26 cellular contexts compared by ENCODE assay signal in genomic region chr6:66533921-66534404, GRCh38.
"Had no signal": no experiment of that assay in that cellular context is flagged by ENCODE, and none has a peak within 500 bp of the region (broad histone marks: within the 10 kb centered on the region; RNA-seq: fewer than 3 reads in every experiment).

No MANE protein-coding gene starts in this region.

- H3K36me3 ChIP-seq: breast epithelium, stomach, suprapubic skin, tibial nerve had no signal

- DNase-seq: activated CD4-positive, alpha-beta T cell treated with anti-CD3 and anti-CD28 coated beads for 4 hours; activated CD4-positive, alpha-beta T cell treated with anti-CD3 and anti-CD28 coated beads, Interleukin-2, amount 50 U/mL, for 4 hours; activated naive CD4-positive, alpha-beta T cell; activated T-cell treated with anti-CD3 and anti-CD28 coated beads for 4 hours; activated T-cell treated with anti-CD3 and anti-CD28 coated beads, Interleukin-2, amount 50 U/mL, for 72 hours; central memory CD4-positive, alpha-beta T cell; foreskin fibroblast; head of caudate nucleus; hippocampal formation; immature natural killer cell; kidney; left colon; mammary epithelial cell; naive B cell; posterior cingulate gyrus; right cardiac atrium; stimulated activated CD4-positive, alpha-beta T cell treated with anti-CD3 and anti-CD28 coated beads, Interleukin-15, amount 100 ng/mL, for 24 hours; stimulated activated CD4-positive, alpha-beta T cell treated with anti-CD3 and anti-CD28 coated beads, Interleukin-2, amount 100 ng/mL, for 24 hours; stimulated activated naive B cell treated with anti-CD40 and anti-IgM and Interleukin-4, amounts not matched to agents 10 μg/mL and 1 μg/mL and 100 μg/mL, for 72 hours; stomach had no signal

- ATAC-seq: activated naive CD4-positive, alpha-beta T cell treated with anti-CD3 and anti-CD28 coated beads, Interleukin-2, amount 50 U/mL, for 72 hours; activated T-cell treated with anti-CD3 and anti-CD28 coated beads, Interleukin-2, amount 50 U/mL, for 72 hours; esophagus mucosa; left colon; right cardiac atrium; stimulated activated naive B cell treated with anti-CD40 and anti-IgM and Interleukin-4, amounts not matched to agents 10 μg/mL and 1 μg/mL and 100 μg/mL, for 72 hours had no signal

- H3K4me1 ChIP-seq: breast epithelium, stomach, suprapubic skin, tibial nerve had no signal

- H3K27me3 ChIP-seq: breast epithelium, stomach, suprapubic skin, tibial nerve had no signal

- H3K4me3 ChIP-seq: breast epithelium, stomach, suprapubic skin, tibial nerve had no signal

- H3K9me3 ChIP-seq: breast epithelium, stomach, suprapubic skin, tibial nerve had no signal

- H3K27ac ChIP-seq: breast epithelium, stomach, suprapubic skin, tibial nerve, VCaP had no signal
